ENCODE assay signal across 23 cellular contexts in the genomic region with DNA sequence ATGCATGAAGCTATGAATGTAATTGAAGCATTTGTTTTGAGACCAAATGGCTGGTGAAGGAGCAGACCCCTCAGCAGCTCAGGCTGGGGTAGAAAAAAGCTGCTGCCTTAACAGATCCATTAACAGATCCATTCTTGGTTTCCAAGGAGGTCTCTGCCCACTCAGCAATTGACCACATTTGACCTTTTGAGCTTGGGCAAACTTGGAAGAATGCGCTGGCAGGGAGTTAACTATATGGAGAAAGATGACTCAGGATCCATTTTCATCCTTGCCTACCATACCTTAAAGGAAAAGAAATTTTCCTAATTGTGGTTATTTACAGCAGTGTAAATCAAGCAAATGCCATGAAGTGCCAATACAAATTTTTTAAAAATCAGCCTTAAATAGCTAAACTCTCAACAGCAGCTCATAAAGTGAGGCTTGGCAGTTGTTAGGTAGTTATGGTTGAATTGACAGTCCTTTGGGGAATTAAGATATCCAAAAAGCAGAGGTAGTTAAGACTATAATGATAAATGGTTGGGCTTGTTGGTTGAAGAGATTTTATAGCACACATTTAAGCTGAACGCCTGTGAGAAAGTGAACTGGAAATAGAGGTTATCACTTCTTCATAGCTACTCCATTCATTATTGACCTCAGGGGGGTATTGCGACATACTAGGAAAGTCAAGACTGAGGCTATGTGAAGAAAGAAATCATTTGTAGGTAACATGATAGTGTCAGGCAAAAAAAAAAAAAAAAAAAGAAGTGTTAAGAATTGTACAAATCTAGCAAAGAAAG.
DNase-seq lines count a peak whose midpoint lies in the region; ATAC-seq, FAIRE-seq and TF ChIP-seq lines count a peak whose summit lies in the region.
"Had no signal": no experiment of that assay in that cellular context is flagged by ENCODE, and none has a peak within 500 bp of the region (broad histone marks: within the 10 kb centered on the region; RNA-seq: fewer than 3 reads in every experiment).

No MANE protein-coding gene starts in this region.

- peak; percentile 17 for DNase-seq in COLO829 (ENCODE audit: low spot score)
- DNase-seq in HTR-8/SVneo (ENCODE audit: insufficient read length, low spot score) = no peak
- peak; percentile 27 for DNase-seq in RCC 7860 (ENCODE audit: low spot score)
- peak; percentile 61 for DNase-seq in fibroblast of mammary gland (ENCODE audit: low read depth)
- no peak for DNase-seq in esophagus muscularis mucosa (ENCODE audit: extremely low spot score)
- DNase-seq in DMS 273 treated with DMSO at 0.1 percent for 48 hours (lab: John Stamatoyannopoulos, UW) = no peak
- DNase-seq: activated CD8-positive, alpha-beta T cell treated with anti-CD3 and anti-CD28 coated beads for 36 hours; activated T-cell treated with anti-CD3 and anti-CD28 coated beads, Interleukin-2, amount 50 U/mL, for 72 hours; COR-L47; dorsolateral prefrontal cortex; head of caudate nucleus; immature natural killer cell; naive thymus-derived CD8-positive, alpha-beta T cell; NCI-H748 treated with DMSO at 0.1 percent for 48 hours; RPMI8226; T-cell; testis; WERI-Rb-1 had no signal

- TF ChIP-seq EP300 in esophagus muscularis mucosa (IDR thresholded peaks at IDR 0.05) = no peak

- 81% methylated on average over 3 of the region's 3 CpGs for WGBS in esophagus muscularis mucosa

- FAIRE-seq in HTR-8/SVneo (lab: Jason Lieb, UNC) = peak; percentile 36
- FAIRE-seq in RCC 7860 (lab: Jason Lieb, UNC) = peak; percentile 8
- FAIRE-seq: G401.6 had no signal

- no peaks in the 10 kb centered on the region for H3K4me1 ChIP-seq in esophagus muscularis mucosa
- H3K4me1 ChIP-seq: prostate gland, testis had no signal

- no peak overlapping the region for H3K27ac ChIP-seq in esophagus muscularis mucosa (replicated peaks in 1 of 4)
- H3K27ac ChIP-seq: dorsolateral prefrontal cortex, prostate gland, testis, WERI-Rb-1 had no signal

- H3K9me3 ChIP-seq in esophagus muscularis mucosa = no peaks in the 10 kb centered on the region
- H3K9me3 ChIP-seq: prostate gland, testis had no signal

- no peaks in the 10 kb centered on the region for H3K36me3 ChIP-seq in esophagus muscularis mucosa
- H3K36me3 ChIP-seq: prostate gland, WERI-Rb-1 had no signal

- ATAC-seq in GM21723 (IDR thresholded peaks at IDR 0.05; ENCODE audit: unreplicated experiment) = no peak
- ATAC-seq in GM19395 (IDR thresholded peaks at IDR 0.05; ENCODE audit: unreplicated experiment) = no peak
- ATAC-seq: activated CD8-positive, alpha-beta T cell treated with anti-CD3 and anti-CD28 coated beads for 36 hours; activated T-cell treated with anti-CD3 and anti-CD28 coated beads, Interleukin-2, amount 50 U/mL, for 72 hours; naive thymus-derived CD8-positive, alpha-beta T cell; T-cell had no signal

- H3K27me3 ChIP-seq in esophagus muscularis mucosa = no peaks in the 10 kb centered on the region
- H3K27me3 ChIP-seq: testis had no signal

- no peak for TF ChIP-seq CTCF in fibroblast of mammary gland (conservative IDR thresholded peaks at IDR 0.05; ENCODE audit: control insufficient read depth, insufficient read depth, low read depth, low read length)
- no peak for TF ChIP-seq CTCF in esophagus muscularis mucosa (IDR thresholded peaks at IDR 0.05)

- TF ChIP-seq POLR2A in esophagus muscularis mucosa (IDR thresholded peaks at IDR 0.05; ENCODE audit: low read depth) = no peak

- intact Hi-C loops in esophagus muscularis mucosa (cut with DNase I) = no loop called here

- H3K4me3 ChIP-seq in fibroblast of mammary gland (ENCODE audit: control insufficient read depth, low read depth, low read length) (no peak overlapping the region), esophagus muscularis mucosa (no peak overlapping the region)
- H3K4me3 ChIP-seq: dorsolateral prefrontal cortex, lung, prostate gland, testis had no signal

Comparison
In these comparisons a context has a peak if more than half of its experiments do, and no peak if none do; other contexts are left out.
1. DNase-seq: peak in COLO829 (single experiment), RCC 7860 (single experiment) and fibroblast of mammary gland (single experiment); none in HTR-8/SVneo (single experiment), esophagus muscularis mucosa (single experiment) and DMS 273 treated with DMSO at 0.1 percent for 48 hours (single experiment).